Comparison of ENCODE assay signal across 6 cellular contexts in genomic region chr17:76709951-76710862, GRCh38. TPM values are rescaled to one million over a fixed set of nuclear protein-coding genes. Genes with fewer than 3 reads are reported as not detected.
DNase-seq lines count a peak whose midpoint lies in the region; ATAC-seq and TF ChIP-seq lines count a peak whose summit lies in the region.
"Not testable (repeated sequence)": the region's sequence is repeated elsewhere in the genome, so short reads cannot be mapped to it uniquely, and the experiment has no call there.

No MANE protein-coding gene starts in this region.

- WGBS in GM23248 (ENCODE audit: low coverage in 1 of 2, low lambda C conversion rate in 2 of 2, missing lambda C conversion rate in 2 of 2), 2 experiments, result 1% methylated on average over 23 to 26 of the region's 79 CpGs

- peaks cover 88% of the 10 kb centered on the region for H3K79me2 ChIP-seq in GM23248 (ENCODE audit: insufficient read depth)

- H3K4me3 ChIP-seq in GM23248 (peak overlapping the region; percentile 90), astrocyte of the spinal cord (ENCODE audit: low read depth, low read length) (peak overlapping the region; percentile 58), thoracic aorta (peak overlapping the region; percentile 74)
- not testable (repeated sequence) for H3K4me3 ChIP-seq in naive thymus-derived CD4-positive, alpha-beta T cell (ENCODE audit: low read length)

- peak overlapping the region; percentile 99 for H3K9ac ChIP-seq in GM23248

- peaks cover 0 to 13% (median 0%) of the 10 kb centered on the region in 5 donors for H3K27me3 Mint-ChIP-seq in naive thymus-derived CD4-positive, alpha-beta T cell

- H3K9me3 ChIP-seq in GM23248 (ENCODE audit: low read depth); naive thymus-derived CD4-positive, alpha-beta T cell (ENCODE audit: control insufficient read depth in 2 of 3, low read length in 3 of 3); thoracic aorta: not testable (repeated sequence)

- CTCF ChIA-PET in RWPE1 (lab: Yijun Ruan, JAX), result interaction anchor here (0.6 kb wide), 1 partner anchor 123 kb away, joined by 5 read pairs; no protein-coding TSS in a partner anchor
- CTCF ChIA-PET in naive thymus-derived CD4-positive, alpha-beta T cell (lab: Charles Lee), result interaction anchor here (0.8 kb wide), 1 partner anchor 187 kb away, joined by 3 read pairs; no protein-coding TSS in a partner anchor

- H3K4me1 ChIP-seq in GM23248 (ENCODE audit: insufficient read depth) (peaks cover 37% of the 10 kb centered on the region), thoracic aorta (ENCODE audit: control insufficient read depth in 1 of 2, low read depth in 2 of 2) (peaks cover 18 to 55% of the 10 kb centered on the region in 2 donors)
- H3K4me1 ChIP-seq in naive thymus-derived CD4-positive, alpha-beta T cell (ENCODE audit: control insufficient read depth in 2 of 2, insufficient read depth in 2 of 2, low read length in 2 of 2), result peaks cover 11 to 15% of the 10 kb centered on the region in 2 donors

- H3K36me3 ChIP-seq in GM23248 (ENCODE audit: low read depth); naive thymus-derived CD4-positive, alpha-beta T cell (ENCODE audit: control insufficient read depth in 2 of 3, insufficient read depth in 3 of 3, low read length in 3 of 3): not testable (repeated sequence)
- peaks cover 12% of the 10 kb centered on the region for H3K36me3 ChIP-seq in thoracic aorta

- H3K27me3 ChIP-seq in GM23248 (replicated peaks; ENCODE audit: insufficient read depth); naive thymus-derived CD4-positive, alpha-beta T cell (ENCODE audit: control insufficient read depth in 2 of 2, insufficient read depth in 2 of 2, low read length in 2 of 2); thoracic aorta (replicated peaks; ENCODE audit: insufficient read depth): not testable (repeated sequence)

- not testable (repeated sequence) for H3K36me3 Mint-ChIP-seq in naive thymus-derived CD4-positive, alpha-beta T cell

- peak; percentile 31 for ATAC-seq in Right ventricle myocardium superior (ENCODE audit: poor library complexity)
- ATAC-seq in naive thymus-derived CD4-positive, alpha-beta T cell, result peak; percentile 25
- not testable (repeated sequence) for ATAC-seq in thoracic aorta (ENCODE audit: insufficient number of reproducible peaks, low FRiP score, low read depth)

- not testable (repeated sequence) for H3K9me3 Mint-ChIP-seq in naive thymus-derived CD4-positive, alpha-beta T cell

- not testable (repeated sequence) for H3K9me2 ChIP-seq in GM23248 (ENCODE audit: insufficient read depth)

- H3K27ac ChIP-seq in GM23248 (peak overlapping the region; percentile 98), RWPE1 (peak overlapping the region; percentile 87), thoracic aorta (peak overlapping the region; percentile 95 to 98)
- H3K27ac ChIP-seq in naive thymus-derived CD4-positive, alpha-beta T cell (ENCODE audit: low read depth, low read length), result not testable (repeated sequence)

- POLR2A ChIA-PET in RWPE1 (lab: Yijun Ruan, JAX; ENCODE audit: low non-redundant PET), result not testable (repeated sequence)
- POLR2A ChIA-PET in naive thymus-derived CD4-positive, alpha-beta T cell (lab: Charles Lee), result interaction anchor here (0.9 to 1.6 kb wide), 4 partner anchors 16 to 52 kb away, joined by 3 read pairs; partner anchors contain the start of gene JMJD6

- intact Hi-C loops in Right ventricle myocardium superior (cut with DNase I), result not testable (repeated sequence)
- intact Hi-C loops in naive thymus-derived CD4-positive, alpha-beta T cell (cut with micrococcal nuclease), result loop anchor here in 1 of 2 donors (1.0 kb wide), 1 partner anchor 39 kb away; no protein-coding TSS in a partner anchor

- peaks cover 50% of the 10 kb centered on the region for H3F3A ChIP-seq in GM23248 (ENCODE audit: insufficient read depth)

- H3K4me2 ChIP-seq in GM23248 (ENCODE audit: unreplicated experiment), result peak overlapping the region; percentile 95

- H3K4me1 Mint-ChIP-seq in naive thymus-derived CD4-positive, alpha-beta T cell, result peaks cover 12 to 48% (median 29%) of the 10 kb centered on the region in 7 donors

- not testable (repeated sequence) for TF ChIP-seq CTCF in RWPE1 (conservative IDR thresholded peaks at IDR 0.05; ENCODE audit: low read depth); astrocyte of the spinal cord (IDR thresholded peaks at IDR 0.05; ENCODE audit: low read depth, low read length); thoracic aorta (IDR thresholded peaks at IDR 0.05)

- DNase-seq in GM23248 (peak; percentile 65), astrocyte of the spinal cord (ENCODE audit: low read depth, low spot score) (peak; percentile 43), Right ventricle myocardium superior (peak; percentile 50)
- not testable (repeated sequence) for DNase-seq in RWPE1 (ENCODE audit: low spot score); naive thymus-derived CD4-positive, alpha-beta T cell; thoracic aorta (ENCODE audit: low spot score)

- not testable (repeated sequence) for H2AFZ ChIP-seq in GM23248

- in situ Hi-C loops in GM23248 (cut with MboI); astrocyte of the spinal cord (cut with HindIII; ENCODE audit: low sequenced_read_pairs): not testable (repeated sequence)

- H3K27ac Mint-ChIP-seq in naive thymus-derived CD4-positive, alpha-beta T cell, result peak overlapping the region in 2 of 9 donors; percentile 4 to 74

- not testable (repeated sequence) for H4K20me1 ChIP-seq in GM23248 (ENCODE audit: insufficient read depth)

- peak overlapping the region; percentile 49 to 84 (median 71) for H3K4me3 Mint-ChIP-seq in naive thymus-derived CD4-positive, alpha-beta T cell

RNA-seq across cellular contexts. Expression of gene MXRA7, which starts 0.6 kb away (rescaled TPM):
- total RNA-seq in GM23248 (2014; rRNA removed; shearing (Covaris generic)), result 483 and 625 TPM in 2 replicates
- polyA plus RNA-seq in GM23248 (2016; fragmentation: Nextera tagmentation; extraction: Ambion mirVana), result 46.8 and 48.0 TPM in 2 replicates
- 336 TPM for total RNA-seq in Right ventricle myocardium superior
- total RNA-seq in naive thymus-derived CD4-positive, alpha-beta T cell, result 1 to 10 TPM; 2.1 to 7.5 (median 2.8) TPM
- 1 to 10 TPM; 1.8 to 2.7 TPM for polyA plus RNA-seq in naive thymus-derived CD4-positive, alpha-beta T cell
- total RNA-seq in thoracic aorta, result 100 to 1,000 TPM; 241 to 341 TPM

RNA-seq across cellular contexts. Expression of gene JMJD6, which starts 16.2 kb away (rescaled TPM):
- 19.0 and 33.3 TPM in 2 replicates for total RNA-seq in GM23248 (2014; rRNA removed; shearing (Covaris generic))
- 40.0 and 41.5 TPM in 2 replicates for polyA plus RNA-seq in GM23248 (2016; fragmentation: Nextera tagmentation; extraction: Ambion mirVana)
- total RNA-seq in Right ventricle myocardium superior (63.1 TPM), thoracic aorta (10 to 100 TPM; 32.4 to 36.1 TPM)
- 100 to 1,000 TPM in 2 of 5 experiments, 10 to 100 TPM in 3; 39.9 to 132 (median 58.3) TPM for total RNA-seq in naive thymus-derived CD4-positive, alpha-beta T cell
- 10 to 100 TPM; 18.5 to 44.3 TPM for polyA plus RNA-seq in naive thymus-derived CD4-positive, alpha-beta T cell

RNA-seq across cellular contexts. Expression of gene METTL23, which starts 16.4 kb away (rescaled TPM):
- total RNA-seq in GM23248 (2014; rRNA removed; shearing (Covaris generic)), result 22.5 and 35.6 TPM in 2 replicates
- 49.9 and 54.8 TPM in 2 replicates for polyA plus RNA-seq in GM23248 (2016; fragmentation: Nextera tagmentation; extraction: Ambion mirVana)
- total RNA-seq in Right ventricle myocardium superior (19.0 TPM), thoracic aorta (10 to 100 TPM; 12.1 to 42.5 TPM)
- 10 to 100 TPM; 39.6 to 74.0 (median 44.2) TPM for total RNA-seq in naive thymus-derived CD4-positive, alpha-beta T cell
- 100 to 1,000 TPM; 147 to 152 TPM for polyA plus RNA-seq in naive thymus-derived CD4-positive, alpha-beta T cell

RNA-seq across cellular contexts. Expression of gene SRSF2, which starts 26.9 kb away (rescaled TPM):
- total RNA-seq in GM23248 (2014; rRNA removed; shearing (Covaris generic)), result 147 and 165 TPM in 2 replicates
- polyA plus RNA-seq in GM23248 (2016; fragmentation: Nextera tagmentation; extraction: Ambion mirVana), result 116 and 123 TPM in 2 replicates
- 61.2 TPM for total RNA-seq in Right ventricle myocardium superior
- 100 to 1,000 TPM; 327 to 363 (median 351) TPM for total RNA-seq in naive thymus-derived CD4-positive, alpha-beta T cell
- 100 to 1,000 TPM; 104 to 126 TPM for polyA plus RNA-seq in naive thymus-derived CD4-positive, alpha-beta T cell
- 100 to 1,000 TPM; 265 to 266 TPM for total RNA-seq in thoracic aorta

RNA-seq across cellular contexts. Expression of gene MFSD11, which starts 27.7 kb away (rescaled TPM):
- total RNA-seq in GM23248 (2014; rRNA removed; shearing (Covaris generic)), result 29.8 and 30.6 TPM in 2 replicates
- polyA plus RNA-seq in GM23248 (2016; fragmentation: Nextera tagmentation; extraction: Ambion mirVana), result 24.2 TPM in 2 replicates
- total RNA-seq in Right ventricle myocardium superior (23.3 TPM), thoracic aorta (10 to 100 TPM; 49.7 to 52.3 TPM)
- total RNA-seq in naive thymus-derived CD4-positive, alpha-beta T cell, result 10 to 100 TPM; 24.4 to 33.7 (median 32.0) TPM
- polyA plus RNA-seq in naive thymus-derived CD4-positive, alpha-beta T cell, result 10 to 100 TPM; 17.3 to 25.4 TPM

Comparison
In these comparisons a context has a peak if more than half of its experiments do, and no peak if none do; other contexts are left out.
1. RNA of gene MXRA7, which starts 0.6 kb away (total RNA-seq): 483 to 625 TPM in GM23248, 241 to 341 TPM in thoracic aorta and 336 TPM in Right ventricle myocardium superior (single experiment); 2.1 to 7.5 TPM in naive thymus-derived CD4-positive, alpha-beta T cell; every median in the first group is over 10 times any median in the second.